ENCODE assay signal across 11 cellular contexts in genomic region chr15:99721104-99721778, GRCh38. TPM values are rescaled to one million over a fixed set of nuclear protein-coding genes. Genes with fewer than 3 reads are reported as not detected.
DNase-seq lines count a peak whose midpoint lies in the region; ATAC-seq and TF ChIP-seq lines count a peak whose summit lies in the region.
"Had no signal": no experiment of that assay in that cellular context is flagged by ENCODE, and none has a peak within 500 bp of the region (broad histone marks: within the 10 kb centered on the region; RNA-seq: fewer than 3 reads in every experiment).

No MANE protein-coding gene starts in this region.

- H3K36me3 Mint-ChIP-seq in activated naive CD4-positive, alpha-beta T cell treated with anti-CD3 and anti-CD28 coated beads, Interleukin-2, amount 50 U/mL, for 24 hours = no peaks in the 10 kb centered on the region
- peaks cover 7% of the 10 kb centered on the region for H3K36me3 Mint-ChIP-seq in activated T-helper 1 cell treated with anti-CD3 and anti-CD28 coated beads, Interleukin-12 subunit alpha, Interleukin-12 subunit beta, Interleukin-2, Interleukin-4 antibody, amounts not matched to agents 30 ng/mL and 10 ng/mL and 1 ng/mL, durations not matched to agents 14 hours and 24 hours and 36 hours (ENCODE audit: low read depth)

- H3K4me1 ChIP-seq in upper lobe of right lung = peaks cover 16% of the 10 kb centered on the region

- intact Hi-C loops in activated T-helper 1 cell treated with anti-CD3 and anti-CD28 coated beads, Interleukin-12 subunit alpha, Interleukin-12 subunit beta, Interleukin-2, Interleukin-4 antibody, amounts not matched to agents 30 ng/mL and 10 ng/mL and 1 ng/mL, durations not matched to agents 14 hours and 24 hours and 36 hours (cut with micrococcal nuclease) = no loop called here
- intact Hi-C loops in upper lobe of right lung (cut with DNase I) = no loop called here

- H3K4me3 ChIP-seq in upper lobe of right lung = no peak overlapping the region
- H3K4me3 ChIP-seq: GM23338 had no signal

- peak overlapping the region; percentile 75 for H3K4me3 Mint-ChIP-seq in activated naive CD4-positive, alpha-beta T cell treated with anti-CD3 and anti-CD28 coated beads, Interleukin-2, amount 50 U/mL, for 24 hours
- peak overlapping the region; percentile 61 for H3K4me3 Mint-ChIP-seq in activated T-helper 1 cell treated with anti-CD3 and anti-CD28 coated beads, Interleukin-12 subunit alpha, Interleukin-12 subunit beta, Interleukin-2, Interleukin-4 antibody, amounts not matched to agents 30 ng/mL and 10 ng/mL and 1 ng/mL, durations not matched to agents 14 hours and 24 hours and 36 hours
- H3K4me3 Mint-ChIP-seq: GM23338 had no signal

- H3K27me3 Mint-ChIP-seq in activated naive CD4-positive, alpha-beta T cell treated with anti-CD3 and anti-CD28 coated beads, Interleukin-2, amount 50 U/mL, for 24 hours = no peaks in the 10 kb centered on the region
- no peaks in the 10 kb centered on the region for H3K27me3 Mint-ChIP-seq in activated T-helper 1 cell treated with anti-CD3 and anti-CD28 coated beads, Interleukin-12 subunit alpha, Interleukin-12 subunit beta, Interleukin-2, Interleukin-4 antibody, amounts not matched to agents 30 ng/mL and 10 ng/mL and 1 ng/mL, durations not matched to agents 14 hours and 24 hours and 36 hours (ENCODE audit: insufficient read depth)

- H3K9me3 ChIP-seq in upper lobe of right lung = no peaks in the 10 kb centered on the region

- H3K27ac Mint-ChIP-seq in activated naive CD4-positive, alpha-beta T cell treated with anti-CD3 and anti-CD28 coated beads, Interleukin-2, amount 50 U/mL, for 24 hours = peak overlapping the region; percentile 86
- H3K27ac Mint-ChIP-seq in activated T-helper 1 cell treated with anti-CD3 and anti-CD28 coated beads, Interleukin-12 subunit alpha, Interleukin-12 subunit beta, Interleukin-2, Interleukin-4 antibody, amounts not matched to agents 30 ng/mL and 10 ng/mL and 1 ng/mL, durations not matched to agents 14 hours and 24 hours and 36 hours = peak overlapping the region; percentile 91
- H3K27ac Mint-ChIP-seq: GM23338 had no signal

- H3K36me3 ChIP-seq in upper lobe of right lung = peaks cover 4% of the 10 kb centered on the region

- TF ChIP-seq CTCF in upper lobe of right lung (IDR thresholded peaks at IDR 0.05) = no peak

- no peaks in the 10 kb centered on the region for H3K27me3 ChIP-seq in upper lobe of right lung

- peaks cover 41% of the 10 kb centered on the region for H3K4me1 Mint-ChIP-seq in activated naive CD4-positive, alpha-beta T cell treated with anti-CD3 and anti-CD28 coated beads, Interleukin-2, amount 50 U/mL, for 24 hours
- H3K4me1 Mint-ChIP-seq in activated T-helper 1 cell treated with anti-CD3 and anti-CD28 coated beads, Interleukin-12 subunit alpha, Interleukin-12 subunit beta, Interleukin-2, Interleukin-4 antibody, amounts not matched to agents 30 ng/mL and 10 ng/mL and 1 ng/mL, durations not matched to agents 14 hours and 24 hours and 36 hours (ENCODE audit: low read depth) = peaks cover 33% of the 10 kb centered on the region

- ATAC-seq in left lobe of liver (peak; percentile 16), upper lobe of right lung (peak; percentile 88), GM19452 (IDR thresholded peaks at IDR 0.05; ENCODE audit: unreplicated experiment) (no peak), HG02623 (IDR thresholded peaks at IDR 0.05; ENCODE audit: unreplicated experiment) (no peak)
- ATAC-seq: GM23338 had no signal

- H3K27ac ChIP-seq in upper lobe of right lung (no peak overlapping the region), substantia nigra (ENCODE audit: low read depth, low read length, poor library complexity, severe bottlenecking) (no peak overlapping the region)

- no peaks in the 10 kb centered on the region for H3K9me3 Mint-ChIP-seq in activated naive CD4-positive, alpha-beta T cell treated with anti-CD3 and anti-CD28 coated beads, Interleukin-2, amount 50 U/mL, for 24 hours
- H3K9me3 Mint-ChIP-seq in activated T-helper 1 cell treated with anti-CD3 and anti-CD28 coated beads, Interleukin-12 subunit alpha, Interleukin-12 subunit beta, Interleukin-2, Interleukin-4 antibody, amounts not matched to agents 30 ng/mL and 10 ng/mL and 1 ng/mL, durations not matched to agents 14 hours and 24 hours and 36 hours = no peaks in the 10 kb centered on the region

- no peak for DNase-seq in activated naive CD4-positive, alpha-beta T cell treated with anti-CD3 and anti-CD28 coated beads, Interleukin-2, amount 50 U/mL, for 16 hours
- no peak for DNase-seq in activated T-helper 1 cell treated with anti-CD3 and anti-CD28 coated beads, Interleukin-12 subunit alpha, Interleukin-12 subunit beta, Interleukin-2, Interleukin-4 antibody, amounts not matched to agents 30 ng/mL and 10 ng/mL and 1 ng/mL, durations not matched to agents 14 hours and 24 hours and 36 hours (ENCODE audit: low spot score)
- DNase-seq in left lobe of liver (ENCODE audit: low spot score) (no peak), upper lobe of right lung (no peak), substantia nigra (lab: John Stamatoyannopoulos, UW) (no peak)
- DNase-seq: cerebellar nuclear complex, RPMI8226 had no signal

RNA-seq across cellular contexts. Expression of gene LYSMD4, which starts 12.0 kb away (rescaled TPM):
- 10.1 and 10.3 TPM in 2 replicates for total RNA-seq in activated T-helper 1 cell treated with anti-CD3 and anti-CD28 coated beads, Interleukin-12 subunit alpha, Interleukin-12 subunit beta, Interleukin-2, Interleukin-4 antibody, amounts not matched to agents 30 ng/mL and 10 ng/mL and 1 ng/mL, durations not matched to agents 14 hours and 24 hours and 36 hours
- total RNA-seq in left lobe of liver (3.3 TPM), upper lobe of right lung (9.1 TPM)

Comparison
In these comparisons a context has a peak if more than half of its experiments do, and no peak if none do; other contexts are left out.
1. ATAC-seq: peak in left lobe of liver (single experiment) and upper lobe of right lung (single experiment); none in GM19452 (single experiment) and HG02623 (single experiment).